In genomic region chr16:85675528-85675927, GRCh38 we compare ENCODE assay signal across 9 cellular contexts. TPM values are rescaled to one million over a fixed set of nuclear protein-coding genes. Genes with fewer than 3 reads are reported as not detected.
DNase-seq lines count a peak whose midpoint lies in the region; ATAC-seq and TF ChIP-seq lines count a peak whose summit lies in the region.
"Had no signal": no experiment of that assay in that cellular context is flagged by ENCODE, and none has a peak within 500 bp of the region (broad histone marks: within the 10 kb centered on the region; RNA-seq: fewer than 3 reads in every experiment).

No MANE protein-coding gene starts in this region.

- TF ChIP-seq CTCF in GM12875 (IDR thresholded peaks at IDR 0.05; ENCODE audit: borderline replicate concordance, insufficient read depth, low read depth, low read length) (peak; percentile 23; the same call in 1 of the 2 replicates), fibroblast of villous mesenchyme (IDR thresholded peaks at IDR 0.05; ENCODE audit: insufficient read depth, low read depth, low read length) (peak; percentile 55)

- DNase-seq in AG08395 (ENCODE audit: low spot score) (peak; percentile 44), SHP77 (lab: John Stamatoyannopoulos, UW) (peak; percentile 29 to 35), fibroblast of villous mesenchyme (ENCODE audit: low read depth) (peak; percentile 40), NCI-H187 (lab: John Stamatoyannopoulos, UW) (no peak)
- DNase-seq in stimulated activated CD4-positive, alpha-beta T cell treated with anti-CD3 and anti-CD28 coated beads, Interleukin-4, amount 100 ng/mL, for 1 hour: no peak
- DNase-seq in central memory CD4-positive, alpha-beta T cell: no peak
- DNase-seq: left cardiac atrium had no signal

- no peak for ATAC-seq in GM18502 (IDR thresholded peaks at IDR 0.05; ENCODE audit: poor library complexity, unreplicated experiment)
- ATAC-seq: left cardiac atrium had no signal

- H3K4me3 ChIP-seq in GM12875 (ENCODE audit: low read depth, low read length) (no peak overlapping the region), fibroblast of villous mesenchyme (ENCODE audit: low read depth, low read length) (no peak overlapping the region)

RNA-seq across cellular contexts. Expression of gene GINS2, which starts 13.2 kb away (rescaled TPM):
- total RNA-seq in fibroblast of villous mesenchyme: 5.8 and 8.6 TPM in 2 replicates

Comparison
In these comparisons a context has a peak if more than half of its experiments do, and no peak if none do; other contexts are left out.
1. DNase-seq: peak in AG08395 (single experiment), SHP77 (2 of 2) and fibroblast of villous mesenchyme (single experiment); none in stimulated activated CD4-positive, alpha-beta T cell treated with anti-CD3 and anti-CD28 coated beads, Interleukin-4, amount 100 ng/mL, for 1 hour (single experiment), NCI-H187 (0 of 2) and central memory CD4-positive, alpha-beta T cell (single experiment).